ENCODE assay signal across 24 cellular contexts in the genomic region with DNA sequence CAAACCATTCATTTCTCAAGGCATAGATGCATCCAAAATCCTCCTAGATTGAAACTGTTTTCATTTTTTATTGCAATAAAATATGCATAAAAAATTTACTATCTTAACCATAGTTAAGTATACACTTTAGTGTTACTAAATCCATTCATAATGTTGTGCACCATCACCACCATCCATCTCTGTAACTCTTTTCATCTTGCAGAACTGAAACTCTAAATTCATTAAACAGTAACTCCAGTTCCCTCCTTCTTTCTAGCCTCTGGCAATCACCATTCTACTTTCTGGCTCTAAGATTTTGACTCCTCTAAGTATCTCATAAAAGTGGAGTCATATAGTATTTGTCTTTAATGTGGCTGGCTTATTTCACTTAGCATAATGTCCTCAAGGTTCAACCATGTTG.
DNase-seq lines count a peak whose midpoint lies in the region; ATAC-seq and TF ChIP-seq lines count a peak whose summit lies in the region.
"Had no signal": no experiment of that assay in that cellular context is flagged by ENCODE, and none has a peak within 500 bp of the region (broad histone marks: within the 10 kb centered on the region; RNA-seq: fewer than 3 reads in every experiment).

No MANE protein-coding gene starts in this region.

- intact Hi-C loops in activated CD4-positive, alpha-beta T cell treated with anti-CD3 and anti-CD28 coated beads for 36 hours (cut with DNase I, micrococcal nuclease), result no loop called here

- ATAC-seq in GM18858 (IDR thresholded peaks at IDR 0.05; ENCODE audit: unreplicated experiment) (peak; percentile 68), GM21423 (IDR thresholded peaks at IDR 0.05; ENCODE audit: unreplicated experiment) (peak; percentile 95), HG02973 (IDR thresholded peaks at IDR 0.05; ENCODE audit: unreplicated experiment) (peak; percentile 65), HG03521 (IDR thresholded peaks at IDR 0.05; ENCODE audit: unreplicated experiment) (peak; percentile 68)
- no peak for ATAC-seq in activated CD4-positive, alpha-beta T cell treated with anti-CD3 and anti-CD28 coated beads for 36 hours
- ATAC-seq: foreskin keratinocyte had no signal

- POLR2A ChIA-PET in activated CD4-positive, alpha-beta T cell treated with anti-CD3 and anti-CD28 coated beads for 36 hours (lab: Charles Lee), result no interaction called here
- POLR2A ChIA-PET in RWPE1 (lab: Yijun Ruan, JAX; ENCODE audit: low non-redundant PET), result no interaction called here

- no peak overlapping the region for H3K4me3 Mint-ChIP-seq in activated CD4-positive, alpha-beta T cell treated with anti-CD3 and anti-CD28 coated beads for 36 hours
- H3K4me3 Mint-ChIP-seq: activated CD4-positive, alpha-beta memory T cell treated with anti-CD3 and anti-CD28 coated beads, Interleukin-2, amount 10 ng/mL, durations not matched to agents 7 days and 5 days; H9 had no signal

- no peak overlapping the region for H3K27ac ChIP-seq in RWPE1
- H3K27ac ChIP-seq: BLaER1 treated with 17β-estradiol and CSF1 and Interleukin-3, amounts not matched to agents 10 nM and 100 nM; epithelial cell of prostate; foreskin keratinocyte; WERI-Rb-1 had no signal

- CTCF ChIA-PET in activated CD4-positive, alpha-beta T cell treated with anti-CD3 and anti-CD28 coated beads for 36 hours (lab: Charles Lee), result no interaction called here
- CTCF ChIA-PET in RWPE1 (lab: Yijun Ruan, JAX), result no interaction called here

- DNase-seq in amniotic stem cell (lab: John Stamatoyannopoulos, UW), result no peak
- DNase-seq in activated CD4-positive, alpha-beta T cell treated with anti-CD3 and anti-CD28 coated beads for 36 hours, result no peak
- DNase-seq in RWPE1 (ENCODE audit: low spot score), result no peak
- DNase-seq in COR-L47 (lab: John Stamatoyannopoulos, UW), result no peak
- DNase-seq: activated CD4-positive, alpha-beta memory T cell treated with anti-CD3 and anti-CD28 coated beads, Interleukin-2, amount 10 ng/mL, durations not matched to agents 7 days and 5 days; activated naive CD4-positive, alpha-beta T cell treated with Interleukin-2 at 50 U/mL for 16 hours; anterior cingulate cortex; central memory CD4-positive, alpha-beta T cell; foreskin keratinocyte; H9; hypothalamus; islet precursor cell; Karpas-422; NCI-H1105; NCI-H69; nucleus accumbens; SIG-M5; WERI-Rb-1 had no signal

- no peak for TF ChIP-seq CTCF in RWPE1 (conservative IDR thresholded peaks at IDR 0.05; ENCODE audit: low read depth)

- H3K27me3 Mint-ChIP-seq in activated CD4-positive, alpha-beta T cell treated with anti-CD3 and anti-CD28 coated beads for 36 hours, result no peaks in the 10 kb centered on the region
- H3K27me3 Mint-ChIP-seq: activated CD4-positive, alpha-beta memory T cell treated with anti-CD3 and anti-CD28 coated beads, Interleukin-2, amount 10 ng/mL, durations not matched to agents 7 days and 5 days had no signal

- no peaks in the 10 kb centered on the region for H3K4me1 Mint-ChIP-seq in activated CD4-positive, alpha-beta T cell treated with anti-CD3 and anti-CD28 coated beads for 36 hours
- H3K4me1 Mint-ChIP-seq: activated CD4-positive, alpha-beta memory T cell treated with anti-CD3 and anti-CD28 coated beads, Interleukin-2, amount 10 ng/mL, durations not matched to agents 7 days and 5 days had no signal

- H3K36me3 Mint-ChIP-seq in activated CD4-positive, alpha-beta T cell treated with anti-CD3 and anti-CD28 coated beads for 36 hours (ENCODE audit: low read depth), result peaks cover 16% of the 10 kb centered on the region

- H3K27ac Mint-ChIP-seq in activated CD4-positive, alpha-beta T cell treated with anti-CD3 and anti-CD28 coated beads for 36 hours, result no peak overlapping the region
- H3K27ac Mint-ChIP-seq: activated CD4-positive, alpha-beta memory T cell treated with anti-CD3 and anti-CD28 coated beads, Interleukin-2, amount 10 ng/mL, durations not matched to agents 7 days and 5 days; H9 had no signal

- peaks cover 4% of the 10 kb centered on the region for H3K9me3 Mint-ChIP-seq in activated CD4-positive, alpha-beta T cell treated with anti-CD3 and anti-CD28 coated beads for 36 hours (ENCODE audit: low read depth)
- H3K9me3 Mint-ChIP-seq: activated CD4-positive, alpha-beta memory T cell treated with anti-CD3 and anti-CD28 coated beads, Interleukin-2, amount 10 ng/mL, durations not matched to agents 7 days and 5 days; H9 had no signal
